8 cellular contexts compared by ENCODE assay signal in the genomic region with DNA sequence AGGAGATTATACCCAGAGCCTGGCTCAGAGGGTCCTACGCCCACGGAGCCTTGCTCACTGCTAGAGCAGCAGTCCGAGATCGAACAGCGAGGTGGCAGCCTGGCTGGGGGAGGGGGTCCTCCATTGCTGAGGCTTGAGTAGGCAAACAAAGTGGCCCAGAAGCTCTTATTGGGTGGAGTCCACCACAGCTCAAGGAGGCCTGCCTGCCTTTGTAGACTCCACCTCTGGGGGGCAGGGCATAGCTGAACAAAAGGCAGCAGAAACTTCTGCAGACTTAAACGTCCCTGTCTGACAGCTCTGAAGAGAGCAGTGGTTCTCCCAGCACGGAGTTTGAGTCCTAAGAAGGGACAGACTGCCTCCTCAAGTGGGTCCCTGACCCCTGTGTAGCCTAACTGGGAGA.
DNase-seq lines count a peak whose midpoint lies in the region; FAIRE-seq and TF ChIP-seq lines count a peak whose summit lies in the region.
"Not testable (repeated sequence)": the region's sequence is repeated elsewhere in the genome, so short reads cannot be mapped to it uniquely, and the experiment has no call there.

No MANE protein-coding gene starts in this region.

- H3K36me3 ChIP-seq in HUES48 (ENCODE audit: control insufficient read depth, insufficient read depth, low read length); OCI-LY3 (replicated peaks; ENCODE audit: low read depth, low read length); iPS-20b (ENCODE audit: insufficient read depth, low read depth, low read length): not testable (repeated sequence)

- H3K9me3 Mint-ChIP-seq in activated naive CD8-positive, alpha-beta T cell treated with anti-CD3 and anti-CD28 coated beads for 36 hours, result not testable (repeated sequence)

- H2AFZ ChIP-seq in OCI-LY3 (ENCODE audit: low read depth, low read length), result not testable (repeated sequence)

- DNase-seq in D721Med (ENCODE audit: insufficient read length, low spot score), result not testable (repeated sequence)
- peak; percentile 41 for DNase-seq in UCSD-AML1 (lab: John Stamatoyannopoulos, UW; ENCODE audit: unreplicated experiment)
- peak; percentile 52 for DNase-seq in activated CD8-positive, alpha-beta memory T cell treated with anti-CD3 and anti-CD28 coated beads, Interleukin-2, amount 50 U/mL, for 4 hours
- peak; percentile 34 for DNase-seq in activated naive CD8-positive, alpha-beta T cell treated with anti-CD3 and anti-CD28 coated beads for 36 hours
- peak; percentile 45 for DNase-seq in stimulated activated CD8-positive, alpha-beta memory T cell treated with anti-CD3 and anti-CD28 coated beads, Interleukin-4, amount 100 ng/mL, for 48 hours

- H3K4me3 Mint-ChIP-seq in activated naive CD8-positive, alpha-beta T cell treated with anti-CD3 and anti-CD28 coated beads for 36 hours, result not testable (repeated sequence)

- not testable (repeated sequence) for H3K4me2 ChIP-seq in OCI-LY3 (ENCODE audit: low read length)

- not testable (repeated sequence) for H3K4me1 ChIP-seq in HUES48 (ENCODE audit: control insufficient read depth, insufficient read depth, low read length); OCI-LY3 (ENCODE audit: low read length); iPS-20b (ENCODE audit: insufficient read depth, low read length)

- not testable (repeated sequence) for H3K27ac Mint-ChIP-seq in activated naive CD8-positive, alpha-beta T cell treated with anti-CD3 and anti-CD28 coated beads for 36 hours

- H3K79me2 ChIP-seq in OCI-LY3 (ENCODE audit: low read length), result not testable (repeated sequence)

- H3K36me3 Mint-ChIP-seq in activated naive CD8-positive, alpha-beta T cell treated with anti-CD3 and anti-CD28 coated beads for 36 hours, result not testable (repeated sequence)

- H3K4me3 ChIP-seq in HUES48 (ENCODE audit: low read depth, low read length) (peak overlapping the region; percentile 52), iPS-20b (ENCODE audit: low read length) (peak overlapping the region; percentile 50)
- H3K4me3 ChIP-seq in OCI-LY3 (ENCODE audit: low read length), result not testable (repeated sequence)

- not testable (repeated sequence) for H3K27me3 ChIP-seq in HUES48 (ENCODE audit: control insufficient read depth, insufficient read depth, low read length); OCI-LY3 (ENCODE audit: low read depth, low read length); iPS-20b (ENCODE audit: insufficient read depth, low read length)

- FAIRE-seq in D721Med (lab: Jason Lieb, UNC), result not testable (repeated sequence)

- not testable (repeated sequence) for H3K9ac ChIP-seq in HUES48 (ENCODE audit: low read depth, low read length); OCI-LY3 (ENCODE audit: low read length); iPS-20b (ENCODE audit: low read depth, low read length)

- H4K20me1 ChIP-seq in OCI-LY3 (ENCODE audit: insufficient read depth, low read length), result not testable (repeated sequence)

- peak; percentile 7 for TF ChIP-seq CTCF in D721Med (IDR thresholded peaks at IDR 0.05; ENCODE audit: insufficient read depth, missing control alignments)
- peak; percentile 19; the same call in 1 of the 2 replicates for TF ChIP-seq CTCF in OCI-LY3 (IDR thresholded peaks at IDR 0.05; ENCODE audit: low read depth, low read length)

- H3K27ac ChIP-seq in HUES48 (ENCODE audit: low read depth, low read length); OCI-LY3 (ENCODE audit: low read length); iPS-20b (ENCODE audit: low read length): not testable (repeated sequence)

- H3K27me3 Mint-ChIP-seq in activated naive CD8-positive, alpha-beta T cell treated with anti-CD3 and anti-CD28 coated beads for 36 hours, result not testable (repeated sequence)

- not testable (repeated sequence) for H3K9me3 ChIP-seq in HUES48 (ENCODE audit: control insufficient read depth, insufficient read depth, low read length); OCI-LY3 (ENCODE audit: insufficient read depth, low read length); iPS-20b (ENCODE audit: insufficient read depth, low read depth, low read length)

- H3K4me1 Mint-ChIP-seq in activated naive CD8-positive, alpha-beta T cell treated with anti-CD3 and anti-CD28 coated beads for 36 hours, result not testable (repeated sequence)
